In the genomic region with DNA sequence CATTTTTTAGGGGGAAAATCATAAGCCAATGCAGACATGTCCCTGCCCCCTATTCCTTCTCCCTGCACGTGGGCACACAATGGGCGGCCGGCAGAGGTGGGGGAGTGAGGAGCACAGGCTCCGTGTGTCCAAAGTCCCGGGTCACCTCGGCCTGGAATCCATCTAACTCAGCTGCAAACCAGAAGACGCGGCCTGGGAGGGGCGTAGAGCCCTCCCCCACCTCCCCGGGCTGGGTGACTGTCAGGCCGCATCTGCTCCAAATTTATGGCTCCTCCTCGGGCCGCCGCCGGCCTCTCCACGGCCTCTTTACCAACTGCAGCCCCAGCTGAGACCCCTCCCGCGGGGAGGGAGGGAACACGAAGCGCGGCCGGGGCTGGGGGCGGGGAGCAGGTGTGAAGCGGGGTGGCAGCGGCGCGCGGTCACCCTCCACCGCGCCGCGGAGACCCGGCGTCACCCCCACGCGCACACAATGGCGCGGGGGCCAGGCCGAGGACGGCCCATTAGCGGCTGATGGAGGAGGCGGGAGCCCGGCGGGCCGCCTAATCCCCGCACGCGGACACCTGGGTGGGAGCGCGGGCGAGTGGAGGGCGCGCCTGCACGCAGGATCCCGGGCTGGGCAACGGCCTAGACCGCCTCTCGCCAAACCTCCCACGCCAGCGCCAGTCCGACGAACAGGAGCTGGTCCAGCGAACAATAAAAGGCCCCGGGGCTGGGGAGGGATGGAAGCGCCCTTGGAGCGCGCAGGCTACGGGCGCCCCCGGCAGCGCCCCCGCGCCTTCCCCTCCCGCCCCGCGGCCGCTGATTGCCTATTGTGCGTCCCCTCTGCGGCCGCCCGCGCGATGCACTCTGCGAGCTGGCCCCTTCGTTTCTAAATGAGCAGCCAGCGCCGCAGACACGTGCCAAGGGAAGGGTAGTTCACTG, we compare ENCODE assay signal across 10 cellular contexts. TPM values are rescaled to one million over a fixed set of nuclear protein-coding genes. Genes with fewer than 3 reads are reported as not detected.
DNase-seq lines count a peak whose midpoint lies in the region; ATAC-seq and TF ChIP-seq lines count a peak whose summit lies in the region.
"Had no signal": no experiment of that assay in that cellular context is flagged by ENCODE, and none has a peak within 500 bp of the region (broad histone marks: within the 10 kb centered on the region; RNA-seq: fewer than 3 reads in every experiment).

No MANE protein-coding gene starts in this region.

- no peak for ATAC-seq in central memory CD8-positive, alpha-beta T cell (replicated peaks; ENCODE audit: extremely low read depth, poor library complexity, severe bottlenecking)
- ATAC-seq in naive thymus-derived CD4-positive, alpha-beta T cell, result no peak
- ATAC-seq: body of pancreas had no signal

- H3K9me3 Mint-ChIP-seq in HFFc6, result no peaks in the 10 kb centered on the region
- H3K9me3 Mint-ChIP-seq in central memory CD8-positive, alpha-beta T cell, result no peaks in the 10 kb centered on the region
- H3K9me3 Mint-ChIP-seq in naive thymus-derived CD4-positive, alpha-beta T cell, result peaks cover 0 to 5% (median 0%) of the 10 kb centered on the region in 11 donors

- H3K4me3 ChIP-seq in AG04450 (ENCODE audit: low read depth, low read length), result peak overlapping the region; percentile 41
- no peak overlapping the region for H3K4me3 ChIP-seq in naive thymus-derived CD4-positive, alpha-beta T cell (ENCODE audit: low read length)
- H3K4me3 ChIP-seq: body of pancreas had no signal

- H3K27ac Mint-ChIP-seq in HFFc6, result no peak overlapping the region
- no peak overlapping the region for H3K27ac Mint-ChIP-seq in central memory CD8-positive, alpha-beta T cell (ENCODE audit: low read depth)
- H3K27ac Mint-ChIP-seq in naive thymus-derived CD4-positive, alpha-beta T cell, result no peak overlapping the region

- DNase-seq in AG04450 (ENCODE audit: low read depth, low spot score) (no peak), HFFc6 (no peak), NCI-H128 (lab: John Stamatoyannopoulos, UW; ENCODE audit: unreplicated experiment) (no peak), DMS114 treated with DMSO at 0.1 percent for 48 hours (lab: John Stamatoyannopoulos, UW; ENCODE audit: unreplicated experiment) (no peak), pons (ENCODE audit: low spot score) (no peak), D341Med (ENCODE audit: low spot score) (no peak)
- no peak for DNase-seq in central memory CD8-positive, alpha-beta T cell (ENCODE audit: low spot score in 2 of 2)
- DNase-seq in naive thymus-derived CD4-positive, alpha-beta T cell, result peak in 1 of 9 donors; percentile 12
- DNase-seq: NCI-H1930 had no signal

- H3K27ac ChIP-seq in AG04450 (ENCODE audit: low read depth, low read length), result no peak overlapping the region
- H3K27ac ChIP-seq in naive thymus-derived CD4-positive, alpha-beta T cell (ENCODE audit: low read depth, low read length), result no peak overlapping the region
- H3K27ac ChIP-seq: body of pancreas had no signal

- TF ChIP-seq CTCF in AG04450 (IDR thresholded peaks at IDR 0.05; ENCODE audit: low read depth, low read length) (no peak), HFFc6 (IDR thresholded peaks at IDR 0.05) (no peak)

- H3K9me3 ChIP-seq in AG04450 (ENCODE audit: control insufficient read depth, insufficient read depth, low read length), result no peaks in the 10 kb centered on the region; the same call in 1 of the 2 replicates
- H3K9me3 ChIP-seq in naive thymus-derived CD4-positive, alpha-beta T cell (ENCODE audit: control insufficient read depth in 2 of 3, low read length in 3 of 3), result no peaks in the 10 kb centered on the region
- H3K9me3 ChIP-seq: body of pancreas had no signal

- no peaks in the 10 kb centered on the region for H3K4me1 ChIP-seq in naive thymus-derived CD4-positive, alpha-beta T cell (ENCODE audit: control insufficient read depth in 2 of 2, insufficient read depth in 2 of 2, low read length in 2 of 2)

- intact Hi-C loops in naive thymus-derived CD4-positive, alpha-beta T cell (cut with micrococcal nuclease), result loop anchor here (5.0 kb wide), 2 partner anchors 422 to 767 kb away; no protein-coding TSS in a partner anchor

- peak overlapping the region; percentile 57; the same call in 1 of the 2 replicates for H3K4me3 Mint-ChIP-seq in HFFc6
- H3K4me3 Mint-ChIP-seq in central memory CD8-positive, alpha-beta T cell, result peak overlapping the region; percentile 36
- H3K4me3 Mint-ChIP-seq in naive thymus-derived CD4-positive, alpha-beta T cell, result peak overlapping the region in 9 of 10 donors; percentile 39 to 75 (median 69)

- H3K4me1 Mint-ChIP-seq in HFFc6 (ENCODE audit: low read depth), result peaks cover 31% of the 10 kb centered on the region
- H3K4me1 Mint-ChIP-seq in central memory CD8-positive, alpha-beta T cell, result peaks cover 10% of the 10 kb centered on the region
- H3K4me1 Mint-ChIP-seq in naive thymus-derived CD4-positive, alpha-beta T cell, result peaks cover 9 to 32% (median 20%) of the 10 kb centered on the region in 7 donors

- no peaks in the 10 kb centered on the region for H3K36me3 ChIP-seq in naive thymus-derived CD4-positive, alpha-beta T cell (ENCODE audit: control insufficient read depth in 2 of 3, insufficient read depth in 3 of 3, low read length in 3 of 3)

- peaks cover 4% of the 10 kb centered on the region; the same call in 1 of the 2 replicates for H3K36me3 Mint-ChIP-seq in HFFc6 (ENCODE audit: low read depth)
- peaks cover 3% of the 10 kb centered on the region for H3K36me3 Mint-ChIP-seq in central memory CD8-positive, alpha-beta T cell (ENCODE audit: insufficient read depth)
- no peaks in the 10 kb centered on the region for H3K36me3 Mint-ChIP-seq in naive thymus-derived CD4-positive, alpha-beta T cell

- peaks cover 43% of the 10 kb centered on the region for H3K27me3 Mint-ChIP-seq in HFFc6 (ENCODE audit: insufficient read depth)
- H3K27me3 Mint-ChIP-seq in central memory CD8-positive, alpha-beta T cell, result peaks cover 71% of the 10 kb centered on the region
- H3K27me3 Mint-ChIP-seq in naive thymus-derived CD4-positive, alpha-beta T cell, result peaks cover 55 to 88% (median 73%) of the 10 kb centered on the region in 5 donors

- POLR2A ChIA-PET in AG04450 (lab: Yijun Ruan, JAX), result no interaction called here
- POLR2A ChIA-PET in naive thymus-derived CD4-positive, alpha-beta T cell (lab: Charles Lee), result interaction anchor here (0.7 to 1.2 kb wide), 3 partner anchors 115 to 170 kb away, joined by 3 to 4 read pairs (median 4); partner anchors contain the start of gene CCDC15

- CTCF ChIA-PET in AG04450 (lab: Charles Lee), result interaction anchor here (0.9 to 5.8 kb wide), 7 partner anchors 27 to 208 kb away, joined by 3 to 164 read pairs (median 24); partner anchors contain the start of genes ROBO3, SIAE and SPA17
- CTCF ChIA-PET in naive thymus-derived CD4-positive, alpha-beta T cell (lab: Charles Lee), result interaction anchor here (1.0 to 2.0 kb wide), 4 partner anchors 42 to 211 kb away, joined by 3 to 8 read pairs (median 5); no protein-coding TSS in a partner anchor

- peaks cover 58% of the 10 kb centered on the region for H3K27me3 ChIP-seq in AG04450 (ENCODE audit: control insufficient read depth, insufficient read depth, low read length)
- peaks cover 18 to 28% of the 10 kb centered on the region in 2 donors for H3K27me3 ChIP-seq in naive thymus-derived CD4-positive, alpha-beta T cell (ENCODE audit: control insufficient read depth in 2 of 2, insufficient read depth in 2 of 2, low read length in 2 of 2)

RNA-seq across cellular contexts. Expression of gene ROBO3, which starts 25.9 kb away (rescaled TPM):
- 28.9 and 38.7 TPM in 2 replicates for polyA plus RNA-seq in AG04450 (2011; rRNA removed)
- polyA minus RNA-seq in AG04450 (2011; rRNA and poly(A)+ RNA removed), result 14.9 and 22.3 TPM in 2 replicates
- total RNA-seq in HFFc6 (2021; fragmentation: NEBNext Ultra II Directional; extraction: Animal tissue kit (Norgen Biotek cat#: 25700)), result 1 to 10 TPM; 1.9 to 3.3 (median 2.6) TPM
- 10 to 100 TPM in 4 of 5 experiments, 1 to 10 TPM in 1; 8.1 to 51.3 (median 38.0) TPM for total RNA-seq in naive thymus-derived CD4-positive, alpha-beta T cell
- polyA plus RNA-seq in naive thymus-derived CD4-positive, alpha-beta T cell, result 1 to 10 TPM; 3.6 to 8.5 TPM

RNA-seq across cellular contexts. Expression of gene MSANTD2, which starts 39.1 kb away (rescaled TPM):
- polyA plus RNA-seq in AG04450 (2011; rRNA removed), result 7.6 and 9.8 TPM in 2 replicates
- polyA minus RNA-seq in AG04450 (2011; rRNA and poly(A)+ RNA removed), result 3.3 and 4.9 TPM in 2 replicates
- total RNA-seq in HFFc6 (2021; fragmentation: NEBNext Ultra II Directional; extraction: Animal tissue kit (Norgen Biotek cat#: 25700)), result 1 to 10 TPM; 4.4 to 7.1 (median 5.8) TPM
- total RNA-seq in naive thymus-derived CD4-positive, alpha-beta T cell, result 10 to 100 TPM in 4 of 5 experiments, 1 to 10 TPM in 1; 9.1 to 29.5 (median 14.4) TPM
- polyA plus RNA-seq in naive thymus-derived CD4-positive, alpha-beta T cell, result 1 to 10 TPM; 3.8 to 6.0 TPM

RNA-seq across cellular contexts. Expression of gene ROBO4, which starts 58.4 kb away (rescaled TPM):
- 0.30 and 0.40 TPM in 2 replicates for polyA plus RNA-seq in AG04450 (2011; rRNA removed)
- polyA minus RNA-seq in AG04450 (2011; rRNA and poly(A)+ RNA removed), result 0.78 and 0.92 TPM in 2 replicates
- under 1 TPM; 0.46 to 0.63 (median 0.56) TPM for total RNA-seq in HFFc6 (2021; fragmentation: NEBNext Ultra II Directional; extraction: Animal tissue kit (Norgen Biotek cat#: 25700))
- total RNA-seq in naive thymus-derived CD4-positive, alpha-beta T cell, result under 1 TPM in 2 of 5 experiments, not detected in 3; 0.19 to 0.29 TPM
- under 1 TPM in 1 of 2 donors, not detected in 1; 0.04 TPM for polyA plus RNA-seq in naive thymus-derived CD4-positive, alpha-beta T cell
